7 cellular contexts compared by ENCODE assay signal in the genomic region with DNA sequence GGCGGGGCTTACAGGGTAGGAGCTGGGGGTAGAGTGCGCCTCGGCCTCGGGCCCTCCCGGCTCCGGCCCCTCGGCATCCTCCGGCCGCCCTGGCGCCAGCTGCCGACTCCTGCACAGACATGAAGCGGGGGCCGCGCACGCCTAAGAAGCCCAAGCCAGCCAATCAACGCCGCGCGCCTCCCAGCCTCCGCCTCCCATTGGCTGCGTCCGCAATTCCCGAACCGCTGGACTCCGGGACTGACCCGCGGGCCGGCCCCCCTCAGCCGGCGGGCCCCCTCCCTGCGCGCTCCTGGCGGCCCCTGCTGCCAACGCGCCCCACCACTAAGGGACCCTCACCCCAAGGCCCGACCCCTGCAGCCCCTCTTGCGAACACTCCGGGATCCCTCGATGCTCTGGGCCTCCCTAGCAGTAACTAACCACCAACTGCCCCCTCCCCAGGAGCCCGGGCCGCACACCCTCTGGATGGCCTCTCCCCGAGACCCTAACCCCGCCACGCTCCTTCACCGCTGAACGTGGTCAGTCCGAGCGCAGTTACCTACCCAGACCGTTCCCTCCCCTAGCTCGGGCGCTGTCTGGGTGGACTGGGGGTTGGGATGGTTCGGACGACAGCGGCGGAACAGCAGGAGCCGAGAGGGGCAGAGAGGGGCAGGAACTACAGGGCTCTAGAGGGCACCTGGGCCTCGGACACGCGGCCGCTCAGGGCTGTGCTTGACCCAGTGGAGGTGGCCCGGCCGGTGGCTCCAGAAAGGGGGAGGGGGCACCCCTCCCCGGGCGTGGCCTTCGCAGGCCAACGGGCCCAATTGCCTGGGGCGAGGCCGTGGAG. TPM values are rescaled to one million over a fixed set of nuclear protein-coding genes. Genes with fewer than 3 reads are reported as not detected.
A peak's percentile ranks its signal among the peaks of the same experiment; 100 is the strongest.
DNase-seq lines count a peak whose midpoint lies in the region; ATAC-seq, FAIRE-seq and TF ChIP-seq lines count a peak whose summit lies in the region.

No MANE protein-coding gene starts in this region.

- H3K4me1 Mint-ChIP-seq in chondrocyte (ENCODE audit: low read depth), result peaks cover 31% of the 10 kb centered on the region

- no peak for DNase-seq in Jurkat, Clone E6-1 (ENCODE audit: low read depth, low spot score)
- DNase-seq in SJCRH30 (peak; percentile 92 to 95), chondrocyte (ENCODE audit: low spot score) (peak; percentile 92), keratinocyte (ENCODE audit: low read depth, low spot score) (no peak)

- H3K27ac ChIP-seq in SJCRH30, result peak overlapping the region; percentile 82
- H3K27ac ChIP-seq in keratinocyte (ENCODE audit: control insufficient read depth, insufficient read depth, low read length), result no peak overlapping the region

- no peak overlapping the region for H2AFZ ChIP-seq in keratinocyte (ENCODE audit: control insufficient read depth, low read length)

- peak overlapping the region; percentile 68 for H3K4me3 Mint-ChIP-seq in chondrocyte (ENCODE audit: unreplicated experiment)

- H3K79me2 ChIP-seq in keratinocyte (ENCODE audit: control insufficient read depth, insufficient read depth, low read length), result no peaks in the 10 kb centered on the region

- H3K4me3 ChIP-seq in Jurkat, Clone E6-1 (ENCODE audit: low read length), result peak overlapping the region; percentile 54
- H3K4me3 ChIP-seq in SJCRH30 (peak overlapping the region; percentile 81), keratinocyte (ENCODE audit: control insufficient read depth in 2 of 3, extremely low read depth in 1 of 3, insufficient read depth in 2 of 3, low read depth in 1 of 3, low read length in 3 of 3) (peak overlapping the region in 2 of 3 experiments; percentile 44 to 57), skeletal muscle satellite cell (ENCODE audit: low read length) (peak overlapping the region; percentile 66)

- H3K9ac ChIP-seq in ES-I3 (ENCODE audit: low read depth, low read length) (peak overlapping the region; percentile 65; the same call in 1 of the 2 replicates), keratinocyte (ENCODE audit: control insufficient read depth, extremely low read depth, insufficient read depth, low read length) (no peak overlapping the region), skeletal muscle satellite cell (ENCODE audit: low read depth, low read length) (no peak overlapping the region)

- H3K27me3 ChIP-seq in SJCRH30 (no peaks in the 10 kb centered on the region), keratinocyte (ENCODE audit: control insufficient read depth, extremely low read depth, insufficient read depth, low read length) (peaks cover 100% of the 10 kb centered on the region), skeletal muscle satellite cell (ENCODE audit: control insufficient read depth, insufficient read depth, low read length) (peaks cover 92% of the 10 kb centered on the region)

- peak overlapping the region; percentile 79 for H3K4me2 ChIP-seq in keratinocyte (ENCODE audit: control insufficient read depth, extremely low read depth, insufficient read depth, low read depth, low read length)
- H3K4me2 ChIP-seq in skeletal muscle satellite cell (ENCODE audit: low read length), result peak overlapping the region; percentile 79

- H3K36me3 ChIP-seq in ES-I3 (ENCODE audit: insufficient read depth, low read length) (no peaks in the 10 kb centered on the region), SJCRH30 (peaks cover 22% of the 10 kb centered on the region), keratinocyte (ENCODE audit: control insufficient read depth in 2 of 2, extremely low read depth in 1 of 2, insufficient read depth in 2 of 2, low read length in 2 of 2) (no peaks in the 10 kb centered on the region), skeletal muscle satellite cell (ENCODE audit: insufficient read depth, low read length) (no peaks in the 10 kb centered on the region)

- no peaks in the 10 kb centered on the region for H3K9me1 ChIP-seq in keratinocyte (ENCODE audit: control insufficient read depth, extremely low read depth, insufficient read depth, low read length)

- peaks cover 22% of the 10 kb centered on the region for H3K4me1 ChIP-seq in ES-I3 (ENCODE audit: insufficient read depth, low read length)
- H3K4me1 ChIP-seq in SJCRH30, result peaks cover 30% of the 10 kb centered on the region
- peaks cover 18% of the 10 kb centered on the region for H3K4me1 ChIP-seq in keratinocyte (ENCODE audit: control insufficient read depth, extremely low read depth, insufficient read depth, low read length)
- H3K4me1 ChIP-seq in skeletal muscle satellite cell (ENCODE audit: control insufficient read depth, insufficient read depth, low read length), result peaks cover 32% of the 10 kb centered on the region

- no peak for ATAC-seq in HG03135 (IDR thresholded peaks at IDR 0.05; ENCODE audit: unreplicated experiment)

- H3K36me3 Mint-ChIP-seq in chondrocyte (ENCODE audit: low read depth), result no peaks in the 10 kb centered on the region

- no peaks in the 10 kb centered on the region for H3K9me3 Mint-ChIP-seq in chondrocyte (ENCODE audit: low read depth)

- FAIRE-seq in keratinocyte (lab: Jason Lieb, UNC), result no peak

- peaks cover 16% of the 10 kb centered on the region for H4K20me1 ChIP-seq in keratinocyte (ENCODE audit: control insufficient read depth, extremely low read depth, insufficient read depth, low read length)

- dilution Hi-C loops in keratinocyte (cut with MboI; ENCODE audit: extremely low pct_ligation_motif_present, low sequenced_read_pairs), result no loop called here

- TF ChIP-seq CTCF in chondrocyte (IDR thresholded peaks at IDR 0.05) (no peak), keratinocyte (optimal IDR thresholded peaks at IDR 0.05 in 1 of 3, IDR thresholded peaks at IDR 0.05 in 1 of 3, conservative IDR thresholded peaks at IDR 0.05 in 1 of 3; ENCODE audit: extremely low read depth in 1 of 3, insufficient read depth in 2 of 3, low read length in 3 of 3) (no peak)

- no peaks in the 10 kb centered on the region for H3K9me3 ChIP-seq in ES-I3 (ENCODE audit: control insufficient read depth, insufficient read depth, low read length)
- H3K9me3 ChIP-seq in SJCRH30 (replicated peaks), result no peaks in the 10 kb centered on the region; the same call in 1 of the 2 replicates
- no peaks in the 10 kb centered on the region for H3K9me3 ChIP-seq in keratinocyte (ENCODE audit: control insufficient read depth, low read depth, low read length)
- no peaks in the 10 kb centered on the region for H3K9me3 ChIP-seq in skeletal muscle satellite cell (replicated peaks; ENCODE audit: low read length)

- no peak overlapping the region for H3K27ac Mint-ChIP-seq in chondrocyte (ENCODE audit: unreplicated experiment)

- peaks cover 65% of the 10 kb centered on the region for H3K27me3 Mint-ChIP-seq in chondrocyte (ENCODE audit: low read depth)

RNA-seq across cellular contexts. Expression of gene GATA2, which starts 5.0 kb away (rescaled TPM):
- 5.2 TPM for polyA plus RNA-seq in Jurkat, Clone E6-1 (2012; ENCODE audit: insufficient read depth, insufficient read length)
- total RNA-seq in SJCRH30 (2014; rRNA removed; shearing (Covaris generic)), result 17.1 and 19.8 TPM in 2 replicates
- total RNA-seq in chondrocyte, result 0.10 to 0.44 TPM in 2 of 3 replicates, not detected in the other
- polyA plus RNA-seq in keratinocyte, result not detected in 3 replicates
- polyA plus RNA-seq in keratinocyte (2011; ENCODE audit: low read depth), result not detected
- polyA plus RNA-seq in keratinocyte (2011; cell fraction: cytosol; rRNA removed), result not detected in 2 replicates
- 0.10 TPM in 1 of 2 replicates, not detected in the other for polyA plus RNA-seq in keratinocyte (2011; cell fraction: nucleus; rRNA removed)
- 0.13 TPM in 1 of 2 replicates, not detected in the other for polyA plus RNA-seq in keratinocyte (2012; ENCODE audit: low replicate concordance)
- polyA minus RNA-seq in keratinocyte, result 0.13 TPM in 1 of 3 replicates, not detected in the others
- polyA minus RNA-seq in keratinocyte (2011; cell fraction: cytosol; rRNA and poly(A)+ RNA removed), result 0.58 TPM
- polyA minus RNA-seq in keratinocyte (2011; cell fraction: nucleus; rRNA and poly(A)+ RNA removed), result 0.21 and 0.47 TPM in 2 replicates
- 0.87 and 3.3 TPM in 2 replicates for total RNA-seq in skeletal muscle satellite cell (2012; rRNA removed)

RNA-seq across cellular contexts. Expression of gene DNAJB8, which starts 21.3 kb away (rescaled TPM):
- not detected for polyA plus RNA-seq in Jurkat, Clone E6-1 (2012; ENCODE audit: insufficient read depth, insufficient read length)
- not detected in 2 replicates for total RNA-seq in SJCRH30 (2014; rRNA removed; shearing (Covaris generic))
- total RNA-seq in chondrocyte, result not detected in 3 replicates
- not detected in 3 replicates for polyA plus RNA-seq in keratinocyte
- polyA plus RNA-seq in keratinocyte (2011; ENCODE audit: low read depth), result not detected
- polyA plus RNA-seq in keratinocyte (2011; cell fraction: cytosol; rRNA removed), result not detected in 2 replicates
- not detected in 2 replicates for polyA plus RNA-seq in keratinocyte (2011; cell fraction: nucleus; rRNA removed)
- not detected in 2 replicates for polyA plus RNA-seq in keratinocyte (2012; ENCODE audit: low replicate concordance)
- polyA minus RNA-seq in keratinocyte, result not detected in 3 replicates
- not detected for polyA minus RNA-seq in keratinocyte (2011; cell fraction: cytosol; rRNA and poly(A)+ RNA removed)
- not detected in 2 replicates for polyA minus RNA-seq in keratinocyte (2011; cell fraction: nucleus; rRNA and poly(A)+ RNA removed)
- under 0.01 TPM in 1 of 2 replicates, not detected in the other for total RNA-seq in skeletal muscle satellite cell (2012; rRNA removed)

Comparison
In these comparisons a context has a peak if more than half of its experiments do, and no peak if none do; other contexts are left out.
1. DNase-seq: peak in SJCRH30 (2 of 2) and chondrocyte (single experiment); none in Jurkat, Clone E6-1 (single experiment) and keratinocyte (single experiment).
2. RNA of gene GATA2, which starts 5.0 kb away (total RNA-seq): 17.1 to 19.8 TPM in SJCRH30; 0.10 to 0.44 TPM in chondrocyte; every median in the first group is over 10 times any median in the second.
3. Peak in every context shown above with its lines, with median percentiles within 50 percentile points of each other: H3K4me3 ChIP-seq.